Comparison of ENCODE assay signal across 8 cellular contexts in genomic region chr4:38671594-38671943, GRCh38. TPM values are rescaled to one million over a fixed set of nuclear protein-coding genes. Genes with fewer than 3 reads are reported as not detected.
DNase-seq lines count a peak whose midpoint lies in the region; ATAC-seq, FAIRE-seq and TF ChIP-seq lines count a peak whose summit lies in the region.

No MANE protein-coding gene starts in this region.

- no peak for DNase-seq in GM18507 (ENCODE audit: extremely low spot score, insufficient read length, low read depth)
- DNase-seq in immature natural killer cell = no peak
- DNase-seq in smooth muscle cell (lab: John Stamatoyannopoulos, UW; ENCODE audit: unreplicated experiment) = no peak
- DNase-seq in DMS153 (lab: John Stamatoyannopoulos, UW) = no peak
- DNase-seq in NCI-H2081 (lab: John Stamatoyannopoulos, UW) = no peak

- peak overlapping the region; percentile 3 for H3K27ac Mint-ChIP-seq in activated T-helper 17 cell treated with anti-CD3 and anti-CD28 coated beads, Interleukin-2, amount 50 U/mL, for 72 hours
- peak overlapping the region; percentile 91 to 98 (median 92) for H3K27ac Mint-ChIP-seq in immature natural killer cell

- H3K36me3 ChIP-seq in smooth muscle cell (ENCODE audit: low read depth) = no peaks in the 10 kb centered on the region

- peaks cover 64% of the 10 kb centered on the region for H4K20me1 ChIP-seq in smooth muscle cell (ENCODE audit: low read depth)

- peaks cover 80% of the 10 kb centered on the region for H3K79me2 ChIP-seq in smooth muscle cell (ENCODE audit: low read depth)

- H3K36me3 Mint-ChIP-seq in activated T-helper 17 cell treated with anti-CD3 and anti-CD28 coated beads, Interleukin-2, amount 50 U/mL, for 72 hours (ENCODE audit: low read depth) = no peaks in the 10 kb centered on the region
- H3K36me3 Mint-ChIP-seq in immature natural killer cell = peaks cover 0 to 5% (median 0%) of the 10 kb centered on the region in 3 donors

- no peak overlapping the region for H3K9ac ChIP-seq in smooth muscle cell (ENCODE audit: low read depth)

- H3K27me3 ChIP-seq in smooth muscle cell (ENCODE audit: low read depth) = no peaks in the 10 kb centered on the region

- H3K4me3 ChIP-seq in smooth muscle cell = peak overlapping the region; percentile 3

- H3K9me3 ChIP-seq in smooth muscle cell (replicated peaks; ENCODE audit: low read depth) = no peaks in the 10 kb centered on the region

- WGBS in smooth muscle cell (ENCODE audit: low lambda C conversion rate) = 81% methylated on average over 5 of the region's 5 CpGs

- H3K4me1 Mint-ChIP-seq in activated T-helper 17 cell treated with anti-CD3 and anti-CD28 coated beads, Interleukin-2, amount 50 U/mL, for 72 hours = peaks cover 61% of the 10 kb centered on the region
- H3K4me1 Mint-ChIP-seq in immature natural killer cell = peaks cover 94 to 100% of the 10 kb centered on the region in 2 donors

- TF ChIP-seq CTCF in smooth muscle cell (IDR thresholded peaks at IDR 0.05; ENCODE audit: borderline replicate concordance, insufficient read depth, poor library complexity, severe bottlenecking) = no peak

- H3K9me3 Mint-ChIP-seq in activated T-helper 17 cell treated with anti-CD3 and anti-CD28 coated beads, Interleukin-2, amount 50 U/mL, for 72 hours = no peaks in the 10 kb centered on the region
- H3K9me3 Mint-ChIP-seq in immature natural killer cell = no peaks in the 10 kb centered on the region

- no peaks in the 10 kb centered on the region for H3K27me3 Mint-ChIP-seq in activated T-helper 17 cell treated with anti-CD3 and anti-CD28 coated beads, Interleukin-2, amount 50 U/mL, for 72 hours
- H3K27me3 Mint-ChIP-seq in immature natural killer cell (ENCODE audit: low read depth in 3 of 3) = peaks cover 6 to 19% (median 17%) of the 10 kb centered on the region in 3 donors

- peak; percentile 23 for ATAC-seq in activated T-helper 17 cell treated with anti-CD3 and anti-CD28 coated beads, Interleukin-2, amount 50 U/mL, for 72 hours (replicated peaks)
- ATAC-seq in HG03354 (IDR thresholded peaks at IDR 0.05; ENCODE audit: poor library complexity, severe bottlenecking, unreplicated experiment) (no peak), HG02973 (IDR thresholded peaks at IDR 0.05; ENCODE audit: unreplicated experiment) (no peak)

- H3F3A ChIP-seq in smooth muscle cell (ENCODE audit: low read depth) = peaks cover 34% of the 10 kb centered on the region

- H3K4me3 Mint-ChIP-seq in activated T-helper 17 cell treated with anti-CD3 and anti-CD28 coated beads, Interleukin-2, amount 50 U/mL, for 72 hours = peak overlapping the region; percentile 76
- peak overlapping the region; percentile 64 to 81 (median 74) for H3K4me3 Mint-ChIP-seq in immature natural killer cell

- peak overlapping the region; percentile 99 for H3K27ac ChIP-seq in smooth muscle cell (ENCODE audit: low read depth)

- FAIRE-seq in GM18507 (lab: Jason Lieb, UNC) = peak; percentile 69

- no peak overlapping the region for H2AFZ ChIP-seq in smooth muscle cell (ENCODE audit: low read depth)

- H3K4me1 ChIP-seq in smooth muscle cell (ENCODE audit: low read depth) = peaks cover 77% of the 10 kb centered on the region

- H3K4me2 ChIP-seq in smooth muscle cell = peak overlapping the region; percentile 64

RNA-seq across cellular contexts. Expression of gene KLF3, which starts 7.6 kb away (rescaled TPM):
- total RNA-seq in activated T-helper 17 cell treated with anti-CD3 and anti-CD28 coated beads, Interleukin-2, amount 50 U/mL, for 72 hours = 1 to 10 TPM; 4.3 to 5.5 TPM
- polyA plus RNA-seq in immature natural killer cell (10 to 100 TPM; 41.3 to 78.0 (median 63.8) TPM), smooth muscle cell (25.9 and 26.0 TPM in 2 replicates)
- total RNA-seq in smooth muscle cell = 31.0 and 37.5 TPM in 2 replicates
